In genomic region chr10:130135676-130136213, GRCh38 we compare ENCODE assay signal across 8 cellular contexts. TPM values are rescaled to one million over a fixed set of nuclear protein-coding genes. Genes with fewer than 3 reads are reported as not detected.
A peak's percentile ranks its signal among the peaks of the same experiment; 100 is the strongest.
DNase-seq lines count a peak whose midpoint lies in the region; ATAC-seq, FAIRE-seq and TF ChIP-seq lines count a peak whose summit lies in the region.

No MANE protein-coding gene starts in this region.

- H3K9me3 Mint-ChIP-seq in activated CD4-positive, alpha-beta T cell treated with anti-CD3 and anti-CD28 coated beads, Interleukin-2, amount 10 ng/mL, durations not matched to agents 7 days and 5 days = no peaks in the 10 kb centered on the region

- CTCF ChIA-PET in activated CD4-positive, alpha-beta T cell treated with anti-CD3 and anti-CD28 coated beads, Interleukin-2, amount 10 ng/mL, durations not matched to agents 7 days and 5 days (lab: Charles Lee) = interaction anchor here (0.6 to 4.2 kb wide), 6 partner anchors 8 to 36 kb away, joined by 3 to 18 read pairs (median 4); partner anchors contain the start of gene C10orf143

- H3K4me2 ChIP-seq in OCI-LY3 (ENCODE audit: low read length) = peak overlapping the region; percentile 91

- FAIRE-seq in pancreas (lab: Jason Lieb, UNC) = no peak

- H3K27me3 ChIP-seq in OCI-LY3 (ENCODE audit: low read depth, low read length) = no peaks in the 10 kb centered on the region
- no peaks in the 10 kb centered on the region for H3K27me3 ChIP-seq in esophagus (ENCODE audit: control insufficient read depth in 1 of 2, insufficient read depth in 2 of 2, low read length in 2 of 2)
- H3K27me3 ChIP-seq in pancreas = peaks cover 0 to 4% (median 0%) of the 10 kb centered on the region in 4 donors

- H3K27ac ChIP-seq in OCI-LY3 (ENCODE audit: low read length) = no peak overlapping the region
- H3K27ac ChIP-seq in esophagus (ENCODE audit: low read depth in 2 of 2, low read length in 1 of 2) = peak overlapping the region; percentile 66 to 86
- H3K27ac ChIP-seq in pancreas = peak overlapping the region in 3 of 4 donors; percentile 56 to 75 (median 63)

- H2AFZ ChIP-seq in OCI-LY3 (ENCODE audit: low read depth, low read length) = 0 out of 2 replicates have a peak overlapping the region, but pooled peaks have one; percentile 45

- TF ChIP-seq CTCF in OCI-LY3 (IDR thresholded peaks at IDR 0.05; ENCODE audit: low read depth, low read length) = no peak
- no peak for TF ChIP-seq CTCF in pancreas (IDR thresholded peaks at IDR 0.05)

- H3K4me1 Mint-ChIP-seq in activated CD4-positive, alpha-beta T cell treated with anti-CD3 and anti-CD28 coated beads, Interleukin-2, amount 10 ng/mL, durations not matched to agents 7 days and 5 days = peaks cover 36% of the 10 kb centered on the region

- H3K36me3 ChIP-seq in OCI-LY3 (replicated peaks; ENCODE audit: low read depth, low read length) (peaks cover 11% of the 10 kb centered on the region), esophagus (ENCODE audit: control insufficient read depth in 2 of 2, insufficient read depth in 2 of 2, low read length in 1 of 2) (no peaks in the 10 kb centered on the region), pancreas (no peaks in the 10 kb centered on the region)

- H3K9ac ChIP-seq in OCI-LY3 (ENCODE audit: low read length) = peak overlapping the region; percentile 84

- peaks cover 18% of the 10 kb centered on the region for H3K27me3 Mint-ChIP-seq in activated CD4-positive, alpha-beta T cell treated with anti-CD3 and anti-CD28 coated beads, Interleukin-2, amount 10 ng/mL, durations not matched to agents 7 days and 5 days

- POLR2A ChIA-PET in activated CD4-positive, alpha-beta T cell treated with anti-CD3 and anti-CD28 coated beads, Interleukin-2, amount 10 ng/mL, durations not matched to agents 7 days and 5 days (lab: Charles Lee) = interaction anchor here (0.6 to 1.1 kb wide), 3 partner anchors 25 to 42 kb away, joined by 3 to 9 read pairs (median 7); partner anchors contain the start of gene C10orf143

- H3K4me3 ChIP-seq in OCI-LY3 (ENCODE audit: low read length) = peak overlapping the region; percentile 92
- peak overlapping the region; percentile 96 to 99 for H3K4me3 ChIP-seq in esophagus (ENCODE audit: low read depth in 1 of 2, low read length in 2 of 2)
- H3K4me3 ChIP-seq in pancreas = peak overlapping the region; percentile 90 to 99 (median 93)

- ATAC-seq in pancreas = peak in 3 of 4 donors; percentile 13 to 21 (median 15)

- peak; percentile 7 for DNase-seq in activated CD4-positive, alpha-beta T cell treated with anti-CD3 and anti-CD28 coated beads, Interleukin-2, amount 10 ng/mL, durations not matched to agents 7 days and 5 days
- DNase-seq in activated CD4-positive, alpha-beta T cell treated with anti-CD3 and anti-CD28 coated beads for 1 hour = no peak
- DNase-seq in pancreas (peak in 1 of 6 donors; percentile 16), T1000 (lab: John Stamatoyannopoulos, UW) (no peak), mucosa of gallbladder (ENCODE audit: low spot score) (no peak), NCI-H1092 (lab: John Stamatoyannopoulos, UW) (no peak)

- peaks cover 47% of the 10 kb centered on the region for H3K79me2 ChIP-seq in OCI-LY3 (ENCODE audit: low read length)

- intact Hi-C loops in pancreas (cut with DNase I) = no loop called here

- H3K4me1 ChIP-seq in OCI-LY3 (ENCODE audit: low read length) = peaks cover 38% of the 10 kb centered on the region
- H3K4me1 ChIP-seq in esophagus (ENCODE audit: control insufficient read depth in 2 of 2, insufficient read depth in 2 of 2, low read length in 1 of 2) = peaks cover 13 to 18% of the 10 kb centered on the region in 2 donors
- H3K4me1 ChIP-seq in pancreas = peaks cover 12 to 20% (median 15%) of the 10 kb centered on the region in 3 donors

- H3K27ac Mint-ChIP-seq in activated CD4-positive, alpha-beta T cell treated with anti-CD3 and anti-CD28 coated beads, Interleukin-2, amount 10 ng/mL, durations not matched to agents 7 days and 5 days = peak overlapping the region; percentile 75

- H4K20me1 ChIP-seq in OCI-LY3 (ENCODE audit: insufficient read depth, low read length) = 0 out of 2 replicates have a peak, but pooled peaks cover 4% of the 10 kb centered on the region

- peak overlapping the region; percentile 88 for H3K4me3 Mint-ChIP-seq in activated CD4-positive, alpha-beta T cell treated with anti-CD3 and anti-CD28 coated beads, Interleukin-2, amount 10 ng/mL, durations not matched to agents 7 days and 5 days

- 19 to 24% methylated on average over 15 of the region's 15 CpGs for WGBS in esophagus, 2 donors
- WGBS in pancreas, 2 donors = 20 to 24% methylated on average over 15 of the region's 15 CpGs

- H3K9me3 ChIP-seq in OCI-LY3 (ENCODE audit: insufficient read depth, low read length) = no peaks in the 10 kb centered on the region
- no peaks in the 10 kb centered on the region for H3K9me3 ChIP-seq in esophagus (ENCODE audit: control insufficient read depth in 2 of 2, insufficient read depth in 1 of 2, low read depth in 1 of 2, low read length in 1 of 2)
- H3K9me3 ChIP-seq in pancreas = no peaks in the 10 kb centered on the region

- H3K36me3 Mint-ChIP-seq in activated CD4-positive, alpha-beta T cell treated with anti-CD3 and anti-CD28 coated beads, Interleukin-2, amount 10 ng/mL, durations not matched to agents 7 days and 5 days (ENCODE audit: low read depth) = peaks cover 12% of the 10 kb centered on the region

RNA-seq across cellular contexts. Expression of gene GLRX3, which starts 0.4 kb away (rescaled TPM):
- total RNA-seq in activated CD4-positive, alpha-beta T cell treated with anti-CD3 and anti-CD28 coated beads, Interleukin-2, amount 10 ng/mL, durations not matched to agents 7 days and 5 days = 10 to 100 TPM; 78.7 to 90.1 TPM
- polyA plus RNA-seq in esophagus (10 to 100 TPM; 41.8 to 80.3 TPM), pancreas (10 to 100 TPM; 26.0 to 26.8 TPM)
- total RNA-seq in pancreas (10 to 100 TPM; 19.2 to 33.5 (median 28.7) TPM), mucosa of gallbladder (50.1 TPM)

RNA-seq across cellular contexts. Expression of gene C10orf143, which starts 25.1 kb away (rescaled TPM):
- 1 to 10 TPM; 5.5 to 5.8 TPM for total RNA-seq in activated CD4-positive, alpha-beta T cell treated with anti-CD3 and anti-CD28 coated beads, Interleukin-2, amount 10 ng/mL, durations not matched to agents 7 days and 5 days
- polyA plus RNA-seq in esophagus (1 to 10 TPM; 3.7 to 6.3 TPM), pancreas (1 to 10 TPM; 7.0 to 7.1 TPM)
- total RNA-seq in pancreas (1 to 10 TPM; 1.6 to 3.3 (median 2.1) TPM), mucosa of gallbladder (4.8 TPM)
